Comparison of ENCODE assay signal across 1 cellular context in genomic region chr6:154766288-154766687, GRCh38.
TF ChIP-seq lines count a peak whose summit lies in the region.

No MANE protein-coding gene starts in this region.

TF ChIP-seq in endothelial cell of umbilical vein, 7 proteins besides CTCF, POLR2A, EP300 and RAD21 (continued from another document):
- no peak for TF ChIP-seq POLR2AphosphoS5 (IDR thresholded peaks at IDR 0.05; ENCODE audit: insufficient read depth, low read depth, low read length)
- TF ChIP-seq MYC (IDR thresholded peaks at IDR 0.05; ENCODE audit: low read depth, low read length) = no peak
- no peak for TF ChIP-seq EZH2 (IDR thresholded peaks at IDR 0.05; ENCODE audit: borderline replicate concordance, low read depth, low read length, severe bottlenecking)
